7 cellular contexts compared by ENCODE assay signal in genomic region chr9:124257865-124258764, GRCh38. TPM values are rescaled to one million over a fixed set of nuclear protein-coding genes. Genes with fewer than 3 reads are reported as not detected.
DNase-seq lines count a peak whose midpoint lies in the region; ATAC-seq, FAIRE-seq and TF ChIP-seq lines count a peak whose summit lies in the region.

Gene NEK6 (plus strand): TSS chr9:124257949. CDS start chr9:124301965, 44,016 bp downstream.

- no peak for FAIRE-seq in GM19239 (lab: Jason Lieb, UNC)

- H3K79me2 ChIP-seq in parathyroid adenoma: no peaks in the 10 kb centered on the region

- no peak within 1 kb of the TSS for H3K9ac ChIP-seq in parathyroid adenoma

- H2AFZ ChIP-seq in parathyroid adenoma: peak within 1 kb of the TSS; percentile 33

- peak; percentile 32 for ATAC-seq in GM18502 (IDR thresholded peaks at IDR 0.05; ENCODE audit: poor library complexity, unreplicated experiment)
- peak; percentile 68 for ATAC-seq in Right ventricle myocardium superior (ENCODE audit: poor library complexity)
- no peak for ATAC-seq in HG02678 (IDR thresholded peaks at IDR 0.05; ENCODE audit: unreplicated experiment)

- no peaks in the 10 kb centered on the region for H3K36me3 ChIP-seq in parathyroid adenoma (ENCODE audit: control insufficient read depth, insufficient read depth, low read length)

- TF ChIP-seq CTCF in parathyroid adenoma (IDR thresholded peaks at IDR 0.05): no peak

- no peaks in the 10 kb centered on the region for H3K9me3 ChIP-seq in parathyroid adenoma (ENCODE audit: control insufficient read depth, low read length)

- intact Hi-C loops in Right ventricle myocardium superior (cut with DNase I): no loop called here

- peak within 1 kb of the TSS; percentile 35 for H3K4me3 ChIP-seq in parathyroid adenoma (ENCODE audit: low read depth, low read length)

- no peak for DNase-seq in NCI-H460 (ENCODE audit: extremely low read depth, low read depth)
- DNase-seq in activated naive CD4-positive, alpha-beta T cell treated with anti-CD3 and anti-CD28 coated beads, Interleukin-2, amount 50 U/mL, for 16 hours: peak; percentile 15
- peak; percentile 67 for DNase-seq in Right ventricle myocardium superior
- DNase-seq in GM19239 (ENCODE audit: insufficient read length, low spot score): no peak

- H3K4me2 ChIP-seq in parathyroid adenoma (ENCODE audit: low read length): peak within 1 kb of the TSS; percentile 67

- H3K4me1 ChIP-seq in parathyroid adenoma: no peaks in the 10 kb centered on the region

- H3K27ac ChIP-seq in parathyroid adenoma: no peak within 1 kb of the TSS

- no peaks in the 10 kb centered on the region for H3K27me3 ChIP-seq in parathyroid adenoma (ENCODE audit: control insufficient read depth, insufficient read depth, low read length)

RNA-seq across cellular contexts. Expression of gene NEK6, which starts in this region (rescaled TPM):
- total RNA-seq in NCI-H460 (2014; rRNA removed; shearing (Covaris generic)): 20.1 and 23.2 TPM in 2 replicates
- 20.3 and 36.9 TPM in 2 replicates for polyA plus RNA-seq in NCI-H460 (2014; cell fraction: nucleus; rRNA removed)
- 10.3 TPM for total RNA-seq in Right ventricle myocardium superior

Comparison
In these comparisons a context has a peak if more than half of its experiments do, and no peak if none do; other contexts are left out.
1. DNase-seq: peak in activated naive CD4-positive, alpha-beta T cell treated with anti-CD3 and anti-CD28 coated beads, Interleukin-2, amount 50 U/mL, for 16 hours (single experiment) and Right ventricle myocardium superior (single experiment); none in NCI-H460 (single experiment) and GM19239 (single experiment).